18 cellular contexts compared by ENCODE assay signal in the genomic region with DNA sequence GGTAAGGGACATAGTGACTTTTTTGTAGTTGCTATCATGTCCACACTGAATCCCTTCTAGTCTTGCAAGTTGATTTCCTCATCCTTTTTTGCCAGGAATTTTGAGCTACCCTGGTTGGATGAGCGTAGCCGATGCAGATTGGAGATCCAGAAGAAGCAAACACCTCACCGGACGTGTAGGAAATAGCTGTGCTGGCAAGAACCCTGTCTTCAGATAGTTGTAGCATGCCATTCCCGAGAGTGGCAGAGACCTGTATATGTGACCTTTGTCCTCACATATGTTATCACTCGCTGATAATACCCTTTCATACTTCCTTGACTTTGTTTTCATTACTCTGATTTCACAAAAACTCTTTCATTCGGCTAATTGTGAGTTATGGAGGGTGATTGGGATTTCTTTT. TPM values are rescaled to one million over a fixed set of nuclear protein-coding genes. Genes with fewer than 3 reads are reported as not detected.
A peak's percentile ranks its signal among the peaks of the same experiment; 100 is the strongest.
DNase-seq lines count a peak whose midpoint lies in the region; ATAC-seq and TF ChIP-seq lines count a peak whose summit lies in the region.
"Had no signal": no experiment of that assay in that cellular context is flagged by ENCODE, and none has a peak within 500 bp of the region (broad histone marks: within the 10 kb centered on the region; RNA-seq: fewer than 3 reads in every experiment).

No MANE protein-coding gene starts in this region.

- peak overlapping the region; percentile 9 for H3K4me2 ChIP-seq in hepatocyte

- H2AFZ ChIP-seq in hepatocyte: no peak overlapping the region

- intact Hi-C loops in ovary (cut with DNase I): no loop called here

- H3K9me3 ChIP-seq in CD4-positive, CD25-positive, alpha-beta regulatory T cell (ENCODE audit: control insufficient read depth in 2 of 2, low read length in 2 of 2): no peaks in the 10 kb centered on the region
- H3K9me3 ChIP-seq in hepatocyte (ENCODE audit: low read depth) (no peaks in the 10 kb centered on the region), neutrophil (no peaks in the 10 kb centered on the region), tibial nerve (no peaks in the 10 kb centered on the region), ovary (no peaks in the 10 kb centered on the region)

- H3K4me3 ChIP-seq in CD4-positive, CD25-positive, alpha-beta regulatory T cell (ENCODE audit: low read depth, low read length): no peak overlapping the region
- H3K4me3 ChIP-seq in hepatocyte: no peak overlapping the region
- no peak overlapping the region for H3K4me3 ChIP-seq in neutrophil (ENCODE audit: low read depth in 1 of 2, low read length in 1 of 2)
- H3K4me3 ChIP-seq in tibial nerve: no peak overlapping the region
- no peak overlapping the region for H3K4me3 ChIP-seq in ovary

- peaks cover 9 to 37% (median 24%) of the 10 kb centered on the region in 4 donors for H3K4me1 Mint-ChIP-seq in CD4-positive, CD25-positive, alpha-beta regulatory T cell
- peaks cover 19% of the 10 kb centered on the region for H3K4me1 Mint-ChIP-seq in HFFc6 (ENCODE audit: low read depth)
- H3K4me1 Mint-ChIP-seq: endodermal cell had no signal

- no peak overlapping the region for H3K4me3 Mint-ChIP-seq in CD4-positive, CD25-positive, alpha-beta regulatory T cell
- no peak overlapping the region for H3K4me3 Mint-ChIP-seq in HFFc6
- H3K4me3 Mint-ChIP-seq: activated CD4-positive, alpha-beta memory T cell treated with anti-CD3 and anti-CD28 coated beads for 36 hours; endodermal cell had no signal

- WGBS in hepatocyte (ENCODE audit: low lambda C conversion rate, missing lambda C conversion rate): 74% methylated on average over 7 of the region's 7 CpGs
- WGBS in tibial nerve, 2 donors: 68 to 74% methylated on average over 7 of the region's 7 CpGs
- WGBS in ovary, 3 donors: 65 to 70% (median 66%) methylated on average over 7 of the region's 7 CpGs

- peaks cover 5% of the 10 kb centered on the region for H4K20me1 ChIP-seq in hepatocyte (ENCODE audit: insufficient read depth, poor library complexity, severe bottlenecking)

- no peak for DNase-seq in CD4-positive, CD25-positive, alpha-beta regulatory T cell
- DNase-seq in HFFc6 (no peak), hepatocyte (ENCODE audit: low spot score) (peak; percentile 33), tibial nerve (ENCODE audit: low spot score in 2 of 2) (no peak), ovary (no peak)
- DNase-seq: activated CD4-positive, alpha-beta memory T cell treated with anti-CD3 and anti-CD28 coated beads for 36 hours; cerebellar nuclear complex; endodermal cell; islet precursor cell; KBM-7; mammary epithelial cell; NCI-H1930; stimulated activated CD4-positive, alpha-beta T cell treated with anti-CD3 and anti-CD28 coated beads, Interleukin-2, amount 100 ng/mL, for 24 hours; substantia nigra had no signal

- H3K4me1 ChIP-seq in CD4-positive, CD25-positive, alpha-beta regulatory T cell (ENCODE audit: control insufficient read depth, insufficient read depth, low read length, poor library complexity, severe bottlenecking): peaks cover 9% of the 10 kb centered on the region
- H3K4me1 ChIP-seq in hepatocyte (ENCODE audit: insufficient read depth) (peaks cover 21% of the 10 kb centered on the region), neutrophil (ENCODE audit: control insufficient read depth in 1 of 2, insufficient read depth in 1 of 2, low read depth in 1 of 2, low read length in 1 of 2) (peaks cover 63 to 70% of the 10 kb centered on the region in 2 experiments), tibial nerve (peaks cover 0 to 18% (median 5%) of the 10 kb centered on the region in 4 donors), ovary (ENCODE audit: insufficient read depth) (no peaks in the 10 kb centered on the region)

- H3K27ac ChIP-seq in CD4-positive, CD25-positive, alpha-beta regulatory T cell (ENCODE audit: insufficient read depth, low read length, poor library complexity, severe bottlenecking): no peak overlapping the region
- H3K27ac ChIP-seq in hepatocyte (peak overlapping the region; percentile 44), neutrophil (peak overlapping the region; percentile 96), tibial nerve (peak overlapping the region in 1 of 4 donors; percentile 44), ovary (no peak overlapping the region)
- H3K27ac ChIP-seq: VCaP had no signal

- peaks cover 60% of the 10 kb centered on the region for H3K36me3 Mint-ChIP-seq in CD4-positive, CD25-positive, alpha-beta regulatory T cell
- peaks cover 66% of the 10 kb centered on the region for H3K36me3 Mint-ChIP-seq in HFFc6 (ENCODE audit: low read depth)

- peaks cover 84% of the 10 kb centered on the region for H3K79me2 ChIP-seq in hepatocyte

- H3K27me3 Mint-ChIP-seq in CD4-positive, CD25-positive, alpha-beta regulatory T cell: no peaks in the 10 kb centered on the region
- peaks cover 2% of the 10 kb centered on the region; the same call in 1 of the 2 replicates for H3K27me3 Mint-ChIP-seq in HFFc6 (ENCODE audit: insufficient read depth)
- H3K27me3 Mint-ChIP-seq: activated CD4-positive, alpha-beta memory T cell treated with anti-CD3 and anti-CD28 coated beads for 36 hours had no signal

- peaks cover 78% of the 10 kb centered on the region for H3K36me3 ChIP-seq in CD4-positive, CD25-positive, alpha-beta regulatory T cell (ENCODE audit: control insufficient read depth, insufficient read depth, low read length)
- peaks cover 9% of the 10 kb centered on the region for H3K36me3 ChIP-seq in hepatocyte (replicated peaks; ENCODE audit: insufficient read depth, low read depth)
- H3K36me3 ChIP-seq in neutrophil: peaks cover 79% of the 10 kb centered on the region
- peaks cover 0 to 88% (median 5%) of the 10 kb centered on the region in 3 donors for H3K36me3 ChIP-seq in tibial nerve
- H3K36me3 ChIP-seq in ovary: no peaks in the 10 kb centered on the region

- TF ChIP-seq EP300 in tibial nerve (IDR thresholded peaks at IDR 0.05) (no peak), ovary (IDR thresholded peaks at IDR 0.05) (no peak)

- H3K27me3 ChIP-seq in CD4-positive, CD25-positive, alpha-beta regulatory T cell (ENCODE audit: control insufficient read depth, insufficient read depth, low read length): no peaks in the 10 kb centered on the region
- H3K27me3 ChIP-seq in hepatocyte (no peaks in the 10 kb centered on the region), neutrophil (no peaks in the 10 kb centered on the region), tibial nerve (no peaks in the 10 kb centered on the region), ovary (no peaks in the 10 kb centered on the region)

- no peaks in the 10 kb centered on the region for H3K9me2 ChIP-seq in hepatocyte (replicated peaks; ENCODE audit: insufficient read depth)

- peak overlapping the region in 2 of 3 donors; percentile 62 to 71 for H3K27ac Mint-ChIP-seq in CD4-positive, CD25-positive, alpha-beta regulatory T cell
- peak overlapping the region; percentile 59; the same call in 1 of the 2 replicates for H3K27ac Mint-ChIP-seq in HFFc6
- H3K27ac Mint-ChIP-seq: endodermal cell had no signal

- ATAC-seq in CD4-positive, CD25-positive, alpha-beta regulatory T cell (ENCODE audit: low read depth in 2 of 2): no peak
- no peak for ATAC-seq in HG03159 (IDR thresholded peaks at IDR 0.05; ENCODE audit: unreplicated experiment)
- ATAC-seq: Right ventricle myocardium inferior had no signal

- no peaks in the 10 kb centered on the region for H3K9me3 Mint-ChIP-seq in CD4-positive, CD25-positive, alpha-beta regulatory T cell
- H3K9me3 Mint-ChIP-seq in HFFc6: no peaks in the 10 kb centered on the region
- H3K9me3 Mint-ChIP-seq: activated CD4-positive, alpha-beta memory T cell treated with anti-CD3 and anti-CD28 coated beads for 36 hours; endodermal cell had no signal

- TF ChIP-seq POLR2A in tibial nerve (IDR thresholded peaks at IDR 0.05) (no peak), ovary (IDR thresholded peaks at IDR 0.05) (no peak)

- TF ChIP-seq CTCF in HFFc6 (IDR thresholded peaks at IDR 0.05) (no peak), hepatocyte (IDR thresholded peaks at IDR 0.05; ENCODE audit: poor library complexity) (no peak), neutrophil (IDR thresholded peaks at IDR 0.05) (no peak), tibial nerve (IDR thresholded peaks at IDR 0.05) (no peak), ovary (IDR thresholded peaks at IDR 0.05) (no peak)

RNA-seq across cellular contexts. Expression of a gene that starts 6.2 kb away (rescaled TPM):
- total RNA-seq in CD4-positive, CD25-positive, alpha-beta regulatory T cell: 165 TPM
- polyA plus RNA-seq in CD4-positive, CD25-positive, alpha-beta regulatory T cell: 10 to 100 TPM; 42.5 to 46.6 (median 44.2) TPM
- total RNA-seq in HFFc6 (2021; fragmentation: NEBNext Ultra II Directional; extraction: Animal tissue kit (Norgen Biotek cat#: 25700)): 10 to 100 TPM; 49.5 to 67.7 (median 62.0) TPM
- total RNA-seq in hepatocyte: 26.7 and 30.2 TPM in 2 replicates
- polyA plus RNA-seq in hepatocyte: 33.0 and 37.5 TPM in 2 replicates
- total RNA-seq in tibial nerve: 100 to 1,000 TPM in 1 of 4 donors, 10 to 100 TPM in 3; 85.2 to 122 (median 93.4) TPM
- total RNA-seq in ovary: 100 to 1,000 TPM in 4 of 7 donors, 10 to 100 TPM in 3; 39.9 to 122 (median 106) TPM
- polyA plus RNA-seq in ovary: 100 to 1,000 TPM in 1 of 2 donors, 10 to 100 TPM in 1; 53.1 to 113 TPM

RNA-seq across cellular contexts. Expression of a gene that starts 12.4 kb away (rescaled TPM):
- 126 TPM for total RNA-seq in CD4-positive, CD25-positive, alpha-beta regulatory T cell
- polyA plus RNA-seq in CD4-positive, CD25-positive, alpha-beta regulatory T cell: 10 to 100 TPM in 2 of 4 donors, 1 to 10 TPM in 2; 9.3 to 10.5 (median 9.8) TPM
- 10 to 100 TPM; 61.2 to 67.8 (median 65.5) TPM for total RNA-seq in HFFc6 (2021; fragmentation: NEBNext Ultra II Directional; extraction: Animal tissue kit (Norgen Biotek cat#: 25700))
- total RNA-seq in hepatocyte (71.9 and 81.6 TPM in 2 replicates), tibial nerve (100 to 1,000 TPM in 3 of 4 donors, 10 to 100 TPM in 1; 78.0 to 113 (median 107) TPM), ovary (100 to 1,000 TPM in 1 of 7 donors, 10 to 100 TPM in 6; 59.6 to 110 (median 83.3) TPM)
- polyA plus RNA-seq in hepatocyte (26.7 and 31.4 TPM in 2 replicates), ovary (100 to 1,000 TPM in 1 of 2 donors, 10 to 100 TPM in 1; 60.8 to 122 TPM)

RNA-seq across cellular contexts. Expression of a gene that starts 33.8 kb away (rescaled TPM):
- total RNA-seq in CD4-positive, CD25-positive, alpha-beta regulatory T cell: 29.5 TPM
- polyA plus RNA-seq in CD4-positive, CD25-positive, alpha-beta regulatory T cell: 10 to 100 TPM in 1 of 4 donors, 1 to 10 TPM in 3; 4.9 to 10.1 (median 6.2) TPM
- 10 to 100 TPM; 11.2 to 15.8 (median 15.1) TPM for total RNA-seq in HFFc6 (2021; fragmentation: NEBNext Ultra II Directional; extraction: Animal tissue kit (Norgen Biotek cat#: 25700))
- 2.3 and 3.0 TPM in 2 replicates for total RNA-seq in hepatocyte
- 6.9 and 7.1 TPM in 2 replicates for polyA plus RNA-seq in hepatocyte
- 10 to 100 TPM; 16.8 to 48.2 (median 21.0) TPM for total RNA-seq in tibial nerve
- total RNA-seq in ovary: 10 to 100 TPM; 10.7 to 73.8 (median 23.7) TPM
- 10 to 100 TPM; 11.8 to 59.0 TPM for polyA plus RNA-seq in ovary

RNA-seq across cellular contexts. Expression of a gene that starts 43.1 kb away (rescaled TPM):
- 4.5 TPM for total RNA-seq in CD4-positive, CD25-positive, alpha-beta regulatory T cell
- polyA plus RNA-seq in CD4-positive, CD25-positive, alpha-beta regulatory T cell: under 1 TPM in 1 of 4 donors, not detected in 3; 0.79 TPM
- 1 to 10 TPM; 1.5 to 2.2 (median 1.8) TPM for total RNA-seq in HFFc6 (2021; fragmentation: NEBNext Ultra II Directional; extraction: Animal tissue kit (Norgen Biotek cat#: 25700))
- total RNA-seq in hepatocyte (4.0 and 4.9 TPM in 2 replicates), tibial nerve (10 to 100 TPM in 1 of 4 donors, 1 to 10 TPM in 3; 4.8 to 30.0 (median 6.9) TPM), ovary (1 to 10 TPM; 3.6 to 9.1 (median 6.4) TPM)
- polyA plus RNA-seq in hepatocyte (4.2 and 6.0 TPM in 2 replicates), ovary (1 to 10 TPM; 1.4 to 2.3 TPM)

Comparison
In these comparisons a context has a peak if more than half of its experiments do, and no peak if none do; other contexts are left out.
1. H3K27ac ChIP-seq: peak in hepatocyte (single experiment) and neutrophil (single experiment); none in CD4-positive, CD25-positive, alpha-beta regulatory T cell (single experiment) and ovary (0 of 2).